Comparison of ENCODE assay signal across 5 cellular contexts in genomic region chr14:27371868-27372267, GRCh38.
"Had no signal": no experiment of that assay in that cellular context is flagged by ENCODE, and none has a peak within 500 bp of the region (broad histone marks: within the 10 kb centered on the region; RNA-seq: fewer than 3 reads in every experiment).

No MANE protein-coding gene starts in this region.

- H3K4me2 ChIP-seq: KMS-11 had no signal

- DNase-seq: KBM-7, KG1 had no signal

- H3K4me3 Mint-ChIP-seq: IgD-negative memory B cell had no signal

- H3K4me1 Mint-ChIP-seq: IgD-negative memory B cell had no signal

- H3K9ac ChIP-seq: KMS-11 had no signal

- H3K27ac Mint-ChIP-seq: IgD-negative memory B cell had no signal

- H3K36me3 Mint-ChIP-seq: IgD-negative memory B cell had no signal

- H3K27ac ChIP-seq: HL-60, KMS-11 had no signal

- H3K27me3 Mint-ChIP-seq: IgD-negative memory B cell had no signal
